8 cellular contexts compared by ENCODE assay signal in genomic region chrX:48573690-48574269, GRCh38. TPM values are rescaled to one million over a fixed set of nuclear protein-coding genes. Genes with fewer than 3 reads are reported as not detected.
A peak's percentile ranks its signal among the peaks of the same experiment; 100 is the strongest.
DNase-seq lines count a peak whose midpoint lies in the region; ATAC-seq, FAIRE-seq and TF ChIP-seq lines count a peak whose summit lies in the region.

No MANE protein-coding gene starts in this region.

- H3K27me3 ChIP-seq in HCT116 (ENCODE audit: insufficient read depth, low read length), result no peaks in the 10 kb centered on the region
- H3K27me3 ChIP-seq in astrocyte (ENCODE audit: insufficient read depth, low read length), result no peaks in the 10 kb centered on the region

- peaks cover 10% of the 10 kb centered on the region for H3K36me3 Mint-ChIP-seq in astrocyte (ENCODE audit: low read depth, unreplicated experiment)
- peaks cover 21 to 35% of the 10 kb centered on the region in 2 donors for H3K36me3 Mint-ChIP-seq in stimulated activated naive B cell treated with anti-CD40 and anti-IgM and Interleukin-4, amounts not matched to agents 10 μg/mL and 1 μg/mL and 100 μg/mL, for 72 hours

- FAIRE-seq in astrocyte (lab: Jason Lieb, UNC) (no peak), kidney (lab: Jason Lieb, UNC) (no peak)

- BruUV-seq in HCT116 (replicated peaks; lab: Mats Ljungman, UMichigan) (TSS peak; percentile 89), OCI-LY7 (replicated peaks; lab: Mats Ljungman, UMichigan) (TSS peak; percentile 96)

- DNase-seq in AG04449 (ENCODE audit: low read depth, low spot score) (no peak), HCT116 (ENCODE audit: low read depth, low spot score) (no peak), OCI-LY7 (ENCODE audit: low spot score) (no peak), astrocyte (ENCODE audit: low read depth) (no peak), kidney (peak; percentile 83), pons (ENCODE audit: low spot score) (no peak)
- no peak for DNase-seq in stimulated activated naive B cell treated with anti-CD40 and anti-IgM and Interleukin-4, amounts not matched to agents 10 μg/mL and 1 μg/mL and 100 μg/mL, for 72 hours

- peaks cover 3% of the 10 kb centered on the region for H3K4me1 Mint-ChIP-seq in astrocyte (ENCODE audit: low read depth, unreplicated experiment)
- peaks cover 4 to 11% of the 10 kb centered on the region in 2 donors for H3K4me1 Mint-ChIP-seq in stimulated activated naive B cell treated with anti-CD40 and anti-IgM and Interleukin-4, amounts not matched to agents 10 μg/mL and 1 μg/mL and 100 μg/mL, for 72 hours

- RAD21 ChIA-PET in HCT116 (lab: Charles Lee; ENCODE audit: low non-redundant PET in 1 of 2, low total read pairs in 2 of 2, uncharacterized antibody in 2 of 2, unreplicated experiment in 2 of 2), result no interaction called here

- peak overlapping the region; percentile 100 for H3K27ac Mint-ChIP-seq in astrocyte (ENCODE audit: unreplicated experiment)
- peak overlapping the region; percentile 100 for H3K27ac Mint-ChIP-seq in stimulated activated naive B cell treated with anti-CD40 and anti-IgM and Interleukin-4, amounts not matched to agents 10 μg/mL and 1 μg/mL and 100 μg/mL, for 72 hours

- H3K4me1 ChIP-seq in HCT116 (ENCODE audit: control insufficient read depth in 1 of 2, insufficient read depth in 2 of 2, low read length in 2 of 2) (peaks cover 5 to 14% of the 10 kb centered on the region in 2 experiments), OCI-LY7 (ENCODE audit: insufficient read depth, low read length, poor library complexity, severe bottlenecking) (peaks cover 36% of the 10 kb centered on the region), astrocyte (ENCODE audit: insufficient read depth, low read length) (peaks cover 26% of the 10 kb centered on the region), kidney (ENCODE audit: control insufficient read depth in 1 of 2, insufficient read depth in 1 of 2, low read depth in 1 of 2, low read length in 2 of 2) (peaks cover 10 to 14% of the 10 kb centered on the region in 2 donors)

- H3K4me3 Mint-ChIP-seq in astrocyte (ENCODE audit: unreplicated experiment), result peak overlapping the region; percentile 94
- peak overlapping the region; percentile 86 to 90 for H3K4me3 Mint-ChIP-seq in stimulated activated naive B cell treated with anti-CD40 and anti-IgM and Interleukin-4, amounts not matched to agents 10 μg/mL and 1 μg/mL and 100 μg/mL, for 72 hours

- TF ChIP-seq RAD21 in HCT116 (IDR thresholded peaks at IDR 0.05; ENCODE audit: low read depth), result no peak

- intact Hi-C loops in HCT116 (cut with micrococcal nuclease) (loop anchor here (2.0 to 10.0 kb wide), 2 partner anchors 35 to 99 kb away; partner anchors contain the start of genes FTSJ1, SLC38A5 and TBC1D25), OCI-LY7 (cut with micrococcal nuclease; ENCODE audit: unreplicated experiment) (loop anchor here (2.0 to 5.0 kb wide), 3 partner anchors 35 to 96 kb away; partner anchors contain the start of genes EBP, FTSJ1 and TBC1D25), kidney (cut with DNase I) (no loop called here)

- H3K4me2 ChIP-seq in HCT116 (ENCODE audit: low read length), result peak overlapping the region; percentile 82
- peak overlapping the region; percentile 74 for H3K4me2 ChIP-seq in OCI-LY7 (ENCODE audit: low read length)
- peak overlapping the region; percentile 100 for H3K4me2 ChIP-seq in astrocyte (ENCODE audit: low read length)

- no peaks in the 10 kb centered on the region for H3K9me3 ChIP-seq in HCT116 (ENCODE audit: control insufficient read depth in 1 of 2, insufficient read depth in 1 of 2, low read depth in 1 of 2, low read length in 2 of 2)
- no peaks in the 10 kb centered on the region for H3K9me3 ChIP-seq in OCI-LY7 (ENCODE audit: low read length)
- H3K9me3 ChIP-seq in astrocyte (ENCODE audit: insufficient read depth, low read depth, low read length), result no peaks in the 10 kb centered on the region
- no peaks in the 10 kb centered on the region for H3K9me3 ChIP-seq in kidney (ENCODE audit: control insufficient read depth in 1 of 2, low read length in 2 of 2)

- H3K27me3 Mint-ChIP-seq in astrocyte (ENCODE audit: low read depth, unreplicated experiment), result no peaks in the 10 kb centered on the region
- no peaks in the 10 kb centered on the region for H3K27me3 Mint-ChIP-seq in stimulated activated naive B cell treated with anti-CD40 and anti-IgM and Interleukin-4, amounts not matched to agents 10 μg/mL and 1 μg/mL and 100 μg/mL, for 72 hours

- H3K79me2 ChIP-seq in HCT116 (ENCODE audit: insufficient read depth, low read length) (peaks cover 27% of the 10 kb centered on the region), OCI-LY7 (ENCODE audit: insufficient read depth, low read depth, low read length) (peaks cover 30% of the 10 kb centered on the region), astrocyte (ENCODE audit: insufficient read depth, low read length) (peaks cover 34% of the 10 kb centered on the region)

- H3K9me2 ChIP-seq in HCT116 (ENCODE audit: insufficient read depth) (no peaks in the 10 kb centered on the region), OCI-LY7 (ENCODE audit: insufficient read depth, low read length) (no peaks in the 10 kb centered on the region)

- H3K9me3 Mint-ChIP-seq in astrocyte (ENCODE audit: unreplicated experiment), result no peaks in the 10 kb centered on the region
- no peaks in the 10 kb centered on the region for H3K9me3 Mint-ChIP-seq in stimulated activated naive B cell treated with anti-CD40 and anti-IgM and Interleukin-4, amounts not matched to agents 10 μg/mL and 1 μg/mL and 100 μg/mL, for 72 hours

- TF ChIP-seq CTCF in AG04449 (IDR thresholded peaks at IDR 0.05; ENCODE audit: insufficient read depth, low read length, missing control alignments) (no peak), HCT116 (IDR thresholded peaks at IDR 0.05 in 2 of 3, conservative IDR thresholded peaks at IDR 0.05 in 1 of 3; ENCODE audit: borderline replicate concordance in 1 of 3, insufficient read depth in 1 of 3, low read depth in 2 of 3, low read length in 2 of 3) (no peak), OCI-LY7 (conservative IDR thresholded peaks at IDR 0.05; ENCODE audit: low read length) (no peak), astrocyte (IDR thresholded peaks at IDR 0.05; ENCODE audit: insufficient read depth, low read depth, low read length) (no peak), kidney (IDR thresholded peaks at IDR 0.05; ENCODE audit: borderline replicate concordance, extremely low read depth, insufficient read depth) (no peak)

- ATAC-seq in HCT116 (peak; percentile 18), HG02571 (IDR thresholded peaks at IDR 0.05; ENCODE audit: unreplicated experiment) (no peak)
- peak; percentile 21 to 32 for ATAC-seq in stimulated activated naive B cell treated with anti-CD40 and anti-IgM and Interleukin-4, amounts not matched to agents 10 μg/mL and 1 μg/mL and 100 μg/mL, for 72 hours (replicated peaks)

- CTCF ChIA-PET in AG04449 (lab: Yijun Ruan, JAX) (interaction anchor here (1.1 kb wide), 1 partner anchor 20 kb away, joined by 4 read pairs; no protein-coding TSS in a partner anchor), HCT116 (lab: Charles Lee) (no interaction called here), OCI-LY7 (lab: Charles Lee; ENCODE audit: unreplicated experiment) (no interaction called here)

- H4K20me1 ChIP-seq in HCT116 (ENCODE audit: insufficient read depth), result no peaks in the 10 kb centered on the region
- no peaks in the 10 kb centered on the region for H4K20me1 ChIP-seq in OCI-LY7 (ENCODE audit: insufficient read depth, low read length)
- peaks cover 26% of the 10 kb centered on the region for H4K20me1 ChIP-seq in astrocyte (ENCODE audit: insufficient read depth, low read length)

- TF ChIP-seq POLR2A in HCT116 (IDR thresholded peaks at IDR 0.05; ENCODE audit: borderline replicate concordance, extremely low read depth, insufficient read depth, insufficient read length), result no peak

- H3K4me3 ChIP-seq in AG04449 (ENCODE audit: low read depth, low read length), result peak overlapping the region; percentile 61
- peak overlapping the region; percentile 84 to 90 for H3K4me3 ChIP-seq in HCT116 (replicated peaks in 1 of 2; ENCODE audit: low read depth in 1 of 2, low read length in 2 of 2)
- peak overlapping the region; percentile 100 for H3K4me3 ChIP-seq in OCI-LY7 (ENCODE audit: low read depth, low read length, poor library complexity, severe bottlenecking)
- H3K4me3 ChIP-seq in astrocyte (ENCODE audit: insufficient read depth, low read depth, low read length), result peak overlapping the region; percentile 98
- peak overlapping the region; percentile 95 to 97 for H3K4me3 ChIP-seq in kidney (ENCODE audit: low read length in 2 of 2)

- H3K9ac ChIP-seq in HCT116 (ENCODE audit: low read length) (peak overlapping the region; percentile 98), astrocyte (ENCODE audit: low read length) (peak overlapping the region; percentile 100), kidney (ENCODE audit: low read length in 2 of 2) (peak overlapping the region; percentile 46 to 97)

- H3K36me3 ChIP-seq in HCT116 (ENCODE audit: control insufficient read depth in 1 of 2, insufficient read depth in 2 of 2, low read length in 2 of 2) (peaks cover 22 to 33% of the 10 kb centered on the region in 2 experiments; a peak in 3 of 4 replicates), OCI-LY7 (ENCODE audit: insufficient read depth, low read length) (peaks cover 40% of the 10 kb centered on the region), astrocyte (ENCODE audit: insufficient read depth, low read length) (peaks cover 22% of the 10 kb centered on the region), kidney (ENCODE audit: control insufficient read depth in 1 of 2, insufficient read depth in 2 of 2, low read length in 2 of 2) (peaks cover 15 to 31% of the 10 kb centered on the region in 2 donors)

- H2AFZ ChIP-seq in HCT116 (ENCODE audit: low read depth, low read length, poor library complexity, severe bottlenecking), result no peak overlapping the region
- H2AFZ ChIP-seq in OCI-LY7 (ENCODE audit: low read length), result peak overlapping the region; percentile 83; the same call in 1 of the 2 replicates
- H2AFZ ChIP-seq in astrocyte (ENCODE audit: low read depth, low read length), result peak overlapping the region; percentile 64

- H3K27ac ChIP-seq in HCT116 (ENCODE audit: low read depth, low read length) (peak overlapping the region; percentile 95), OCI-LY7 (ENCODE audit: low read depth, low read length, poor library complexity, severe bottlenecking) (peak overlapping the region; percentile 86), astrocyte (ENCODE audit: low read depth, low read length) (peak overlapping the region; percentile 99), kidney (ENCODE audit: low read depth in 2 of 2, low read length in 2 of 2) (peak overlapping the region; percentile 85 to 99)

- POLR2A ChIA-PET in AG04449 (lab: Yijun Ruan, JAX) (interaction anchor here (1.0 to 1.6 kb wide), 3 partner anchors 16 to 24 kb away, joined by 4 to 6 read pairs (median 5); no protein-coding TSS in a partner anchor), HCT116 (lab: Charles Lee) (interaction anchor here (1.0 to 1.7 kb wide), 2 partner anchors 22 to 34 kb away, joined by 4 to 6 read pairs; partner anchors contain the start of gene TBC1D25), OCI-LY7 (lab: Charles Lee) (interaction anchor here (1.7 kb wide), 1 partner anchor 34 kb away, joined by 8 read pairs; the partner anchor contains the start of gene TBC1D25)

RNA-seq across cellular contexts. Expression of gene RBM3, which starts 0.5 kb away (rescaled TPM):
- total RNA-seq in HCT116 (2021; ENCODE audit: unreplicated experiment), result 233 TPM
- 217 and 219 TPM in 2 replicates for polyA plus RNA-seq in HCT116 (2012)
- total RNA-seq in OCI-LY7 (2014; rRNA removed; shearing (Covaris generic)), result 149 and 156 TPM in 2 replicates
- total RNA-seq in OCI-LY7 (2022), result 188 and 202 TPM in 2 replicates
- 264 and 265 TPM in 2 replicates for total RNA-seq in astrocyte
- total RNA-seq in kidney, result 265 TPM
- 86.9 TPM for polyA plus RNA-seq in kidney (ENCODE audit: insufficient read depth, low read depth, low replicate concordance)

RNA-seq across cellular contexts. Expression of gene WDR13, which starts 23.5 kb away (rescaled TPM):
- total RNA-seq in HCT116 (2021; ENCODE audit: unreplicated experiment) (54.0 TPM), OCI-LY7 (2022) (40.3 and 58.5 TPM in 2 replicates), astrocyte (63.4 and 65.4 TPM in 2 replicates), kidney (177 TPM)
- 93.8 and 127 TPM in 2 replicates for polyA plus RNA-seq in HCT116 (2012)
- 46.7 and 55.6 TPM in 2 replicates for total RNA-seq in OCI-LY7 (2014; rRNA removed; shearing (Covaris generic))
- 201 TPM for polyA plus RNA-seq in kidney (ENCODE audit: insufficient read depth, low read depth, low replicate concordance)

RNA-seq across cellular contexts. Expression of gene TBC1D25, which starts 34.3 kb away (rescaled TPM):
- 10.5 TPM for total RNA-seq in HCT116 (2021; ENCODE audit: unreplicated experiment)
- 10.5 and 10.8 TPM in 2 replicates for polyA plus RNA-seq in HCT116 (2012)
- 6.8 and 7.6 TPM in 2 replicates for total RNA-seq in OCI-LY7 (2014; rRNA removed; shearing (Covaris generic))
- 11.2 and 14.1 TPM in 2 replicates for total RNA-seq in OCI-LY7 (2022)
- 13.1 and 13.6 TPM in 2 replicates for total RNA-seq in astrocyte
- 16.3 TPM for total RNA-seq in kidney
- 6.0 TPM for polyA plus RNA-seq in kidney (ENCODE audit: insufficient read depth, low read depth, low replicate concordance)

RNA-seq across cellular contexts. Expression of gene EBP, which starts 52.2 kb away (rescaled TPM):
- total RNA-seq in HCT116 (2021; ENCODE audit: unreplicated experiment), result 93.8 TPM
- polyA plus RNA-seq in HCT116 (2012), result 119 and 125 TPM in 2 replicates
- 94.4 and 101 TPM in 2 replicates for total RNA-seq in OCI-LY7 (2014; rRNA removed; shearing (Covaris generic))
- total RNA-seq in OCI-LY7 (2022), result 110 and 126 TPM in 2 replicates
- total RNA-seq in astrocyte, result 50.0 and 66.0 TPM in 2 replicates
- 33.8 TPM for total RNA-seq in kidney
- polyA plus RNA-seq in kidney (ENCODE audit: insufficient read depth, low read depth, low replicate concordance), result 164 TPM
